1 cellular context compared by ENCODE assay signal in the genomic region with DNA sequence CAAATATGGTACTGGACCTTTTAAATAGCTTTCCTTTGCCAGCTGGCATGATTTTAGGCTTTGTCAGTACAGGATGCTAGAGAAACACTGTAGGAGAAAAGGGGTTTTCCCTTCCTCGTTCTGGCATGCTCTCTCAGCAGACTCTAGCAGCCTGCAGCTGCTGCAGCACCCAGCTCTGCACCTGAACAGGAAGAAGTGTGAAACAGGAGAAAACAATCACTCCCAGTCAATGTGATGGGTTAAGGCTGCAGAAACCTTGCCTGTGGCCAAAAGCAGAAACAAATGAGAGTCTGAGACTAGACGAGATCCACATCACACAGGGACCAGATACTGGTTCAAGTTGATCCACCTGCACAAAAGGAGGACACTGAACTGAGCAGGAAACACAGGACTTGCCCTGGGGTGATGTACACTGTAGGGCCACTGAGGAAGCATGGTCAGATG.
TF ChIP-seq lines count a peak whose summit lies in the region.

No MANE protein-coding gene starts in this region.

TF ChIP-seq in IMR-90, 13 proteins besides CTCF, POLR2A, EP300 and RAD21:
- TF ChIP-seq MXI1 (IDR thresholded peaks at IDR 0.05; ENCODE audit: borderline replicate concordance, low read depth, low read length) (no peak), BHLHE40 (IDR thresholded peaks at IDR 0.05; ENCODE audit: low read depth, low read length) (no peak), RFX5 (IDR thresholded peaks at IDR 0.05; ENCODE audit: low read depth, low read length) (no peak), MAFK (IDR thresholded peaks at IDR 0.05; ENCODE audit: low read depth, low read length) (no peak), CEBPB (IDR thresholded peaks at IDR 0.05; ENCODE audit: low read depth, low read length) (no peak), MAZ (IDR thresholded peaks at IDR 0.05; ENCODE audit: borderline replicate concordance, low read depth, low read length) (no peak), CHD1 (IDR thresholded peaks at IDR 0.05; ENCODE audit: low read depth, low read length) (no peak), SMC3 (IDR thresholded peaks at IDR 0.05; ENCODE audit: low read depth, low read length) (no peak), NFE2L2 (IDR thresholded peaks at IDR 0.05; ENCODE audit: low read depth, low read length) (no peak), FOS (IDR thresholded peaks at IDR 0.05; ENCODE audit: low read depth, low read length) (no peak), RCOR1 (IDR thresholded peaks at IDR 0.05; ENCODE audit: insufficient replicate concordance, low read length) (no peak)
- TF ChIP-seq, protein P1, sequence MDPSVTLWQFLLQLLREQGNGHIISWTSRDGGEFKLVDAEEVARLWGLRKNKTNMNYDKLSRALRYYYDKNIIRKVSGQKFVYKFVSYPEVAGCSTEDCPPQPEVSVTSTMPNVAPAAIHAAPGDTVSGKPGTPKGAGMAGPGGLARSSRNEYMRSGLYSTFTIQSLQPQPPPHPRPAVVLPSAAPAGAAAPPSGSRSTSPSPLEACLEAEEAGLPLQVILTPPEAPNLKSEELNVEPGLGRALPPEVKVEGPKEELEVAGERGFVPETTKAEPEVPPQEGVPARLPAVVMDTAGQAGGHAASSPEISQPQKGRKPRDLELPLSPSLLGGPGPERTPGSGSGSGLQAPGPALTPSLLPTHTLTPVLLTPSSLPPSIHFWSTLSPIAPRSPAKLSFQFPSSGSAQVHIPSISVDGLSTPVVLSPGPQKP (IDR thresholded peaks at IDR 0.05; ENCODE audit: borderline replicate concordance, low read depth, low read length), result no peak
- TF ChIP-seq, protein P2, sequence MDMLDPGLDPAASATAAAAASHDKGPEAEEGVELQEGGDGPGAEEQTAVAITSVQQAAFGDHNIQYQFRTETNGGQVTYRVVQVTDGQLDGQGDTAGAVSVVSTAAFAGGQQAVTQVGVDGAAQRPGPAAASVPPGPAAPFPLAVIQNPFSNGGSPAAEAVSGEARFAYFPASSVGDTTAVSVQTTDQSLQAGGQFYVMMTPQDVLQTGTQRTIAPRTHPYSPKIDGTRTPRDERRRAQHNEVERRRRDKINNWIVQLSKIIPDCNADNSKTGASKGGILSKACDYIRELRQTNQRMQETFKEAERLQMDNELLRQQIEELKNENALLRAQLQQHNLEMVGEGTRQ (IDR thresholded peaks at IDR 0.05; ENCODE audit: low read depth, low read length), result no peak
